ENCODE assay signal across 1 cellular context in the genomic region with DNA sequence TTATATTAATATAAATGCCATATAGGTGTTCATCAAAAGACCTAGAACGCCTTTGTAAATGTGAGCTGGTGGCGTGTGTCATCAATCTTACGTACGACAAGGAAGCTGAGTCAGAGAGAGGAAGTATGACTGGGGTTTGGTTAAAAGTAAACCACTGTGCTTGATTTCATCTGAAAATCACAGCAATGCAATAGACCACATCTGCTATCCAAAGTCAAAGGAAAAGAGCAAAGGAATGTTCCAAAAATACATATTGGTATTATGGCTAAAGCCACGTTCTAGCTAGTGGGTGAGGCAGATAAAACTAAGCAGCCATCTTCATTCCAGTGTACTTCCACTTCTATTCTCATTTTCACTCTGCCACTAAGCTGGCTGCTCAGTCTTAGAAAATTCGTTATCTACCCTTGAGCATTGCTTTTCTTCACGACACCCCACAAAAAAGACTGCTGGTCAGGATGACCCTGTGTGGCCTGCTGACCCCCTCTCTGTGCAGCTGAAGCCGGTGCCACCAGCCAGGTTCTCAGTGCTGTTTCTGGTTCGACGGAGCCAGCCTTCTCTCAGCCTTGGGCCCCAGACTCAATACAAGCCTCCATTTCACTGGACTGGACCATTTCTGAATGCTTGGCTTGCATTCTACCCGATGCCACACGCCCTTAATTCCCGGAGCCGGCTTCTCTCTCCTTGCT.
TF ChIP-seq lines count a peak whose summit lies in the region.

No MANE protein-coding gene starts in this region.

TF ChIP-seq in HepG2, 621 proteins besides CTCF, POLR2A, EP300 and RAD21 (continued from another document):
- TF ChIP-seq TFDP1 (CRISPR knock-in tag; IDR thresholded peaks at IDR 0.05; ENCODE audit: borderline replicate concordance) (no peak), ZBTB7A (CRISPR knock-in tag; IDR thresholded peaks at IDR 0.05) (no peak), ZNF253 (CRISPR knock-in tag; IDR thresholded peaks at IDR 0.05; ENCODE audit: borderline replicate concordance) (no peak), HINFP (CRISPR knock-in tag; IDR thresholded peaks at IDR 0.05; ENCODE audit: low read depth) (no peak), REXO4 (CRISPR knock-in tag; IDR thresholded peaks at IDR 0.05; ENCODE audit: borderline replicate concordance) (no peak), MLXIP (CRISPR knock-in tag; IDR thresholded peaks at IDR 0.05; ENCODE audit: borderline replicate concordance) (no peak), IRF1 (CRISPR knock-in tag; IDR thresholded peaks at IDR 0.05; ENCODE audit: low read depth) (no peak), NKX3-1 (CRISPR knock-in tag; IDR thresholded peaks at IDR 0.05) (no peak), IRF2 (CRISPR knock-in tag; IDR thresholded peaks at IDR 0.05) (no peak), RBFOX2 (IDR thresholded peaks at IDR 0.05; ENCODE audit: low read depth, low read length) (no peak), MAF1 (CRISPR knock-in tag; IDR thresholded peaks at IDR 0.05; ENCODE audit: borderline replicate concordance) (no peak), GPN1 (CRISPR knock-in tag; IDR thresholded peaks at IDR 0.05; ENCODE audit: borderline replicate concordance) (no peak)
- TF ChIP-seq, protein P1, sequence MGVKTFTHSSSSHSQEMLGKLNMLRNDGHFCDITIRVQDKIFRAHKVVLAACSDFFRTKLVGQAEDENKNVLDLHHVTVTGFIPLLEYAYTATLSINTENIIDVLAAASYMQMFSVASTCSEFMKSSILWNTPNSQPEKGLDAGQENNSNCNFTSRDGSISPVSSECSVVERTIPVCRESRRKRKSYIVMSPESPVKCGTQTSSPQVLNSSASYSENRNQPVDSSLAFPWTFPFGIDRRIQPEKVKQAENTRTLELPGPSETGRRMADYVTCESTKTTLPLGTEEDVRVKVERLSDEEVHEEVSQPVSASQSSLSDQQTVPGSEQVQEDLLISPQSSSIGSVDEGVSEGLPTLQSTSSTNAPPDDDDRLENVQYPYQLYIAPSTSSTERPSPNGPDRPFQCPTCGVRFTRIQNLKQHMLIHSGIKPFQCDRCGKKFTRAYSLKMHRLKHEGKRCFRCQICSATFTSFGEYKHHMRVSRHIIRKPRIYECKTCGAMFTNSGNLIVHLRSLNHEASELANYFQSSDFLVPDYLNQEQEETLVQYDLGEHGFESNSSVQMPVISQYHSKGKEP (CRISPR knock-in tag; IDR thresholded peaks at IDR 0.05), result no peak
